Comparison of ENCODE assay signal across 19 cellular contexts in the genomic region with DNA sequence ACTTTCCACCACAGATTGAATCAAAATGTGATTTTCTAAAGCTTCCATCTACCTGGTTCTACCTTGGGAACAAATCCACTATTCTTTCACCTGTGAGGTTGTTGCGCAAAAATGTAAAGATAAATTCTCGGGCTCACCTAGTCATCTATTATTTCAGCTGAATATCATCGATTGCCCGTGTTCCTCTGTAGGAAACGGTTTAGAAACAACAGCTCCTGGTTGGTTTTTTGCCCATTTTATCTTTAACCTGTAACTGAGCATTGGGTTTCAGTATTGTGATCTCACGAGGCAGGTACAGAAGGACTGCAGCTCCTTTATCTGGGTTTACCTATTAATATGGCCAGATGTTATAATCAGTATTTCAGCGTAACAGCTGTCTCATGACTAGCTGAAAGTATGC. TPM values are rescaled to one million over a fixed set of nuclear protein-coding genes. Genes with fewer than 3 reads are reported as not detected.
A peak's percentile ranks its signal among the peaks of the same experiment; 100 is the strongest.
DNase-seq lines count a peak whose midpoint lies in the region; ATAC-seq, FAIRE-seq and TF ChIP-seq lines count a peak whose summit lies in the region.
"Had no signal": no experiment of that assay in that cellular context is flagged by ENCODE, and none has a peak within 500 bp of the region (broad histone marks: within the 10 kb centered on the region; RNA-seq: fewer than 3 reads in every experiment).

No MANE protein-coding gene starts in this region.

- peaks cover 76% of the 10 kb centered on the region for H3K36me3 Mint-ChIP-seq in activated CD4-positive, alpha-beta T cell treated with anti-CD3 and anti-CD28 coated beads, Interleukin-2, amount 10 ng/mL, durations not matched to agents 24 days and 14 days (ENCODE audit: low read depth)
- H3K36me3 Mint-ChIP-seq in activated T-cell treated with anti-CD3 and anti-CD28 coated beads, Interleukin-2, amount 50 U/mL, for 24 hours (ENCODE audit: low read depth), result peaks cover 90% of the 10 kb centered on the region

- no peaks in the 10 kb centered on the region for H3K9me3 ChIP-seq in pancreas
- H3K9me3 ChIP-seq: A549; BLaER1 treated with 17β-estradiol and CSF1 and Interleukin-3, amounts not matched to agents 10 nM and 100 nM had no signal

- H3K27me3 ChIP-seq in pancreas, result no peaks in the 10 kb centered on the region
- H3K27me3 ChIP-seq: BLaER1 treated with 17β-estradiol and CSF1 and Interleukin-3, amounts not matched to agents 10 nM and 100 nM had no signal

- peaks cover 32% of the 10 kb centered on the region for H3K4me1 Mint-ChIP-seq in activated CD4-positive, alpha-beta T cell treated with anti-CD3 and anti-CD28 coated beads, Interleukin-2, amount 10 ng/mL, durations not matched to agents 24 days and 14 days
- peaks cover 65% of the 10 kb centered on the region for H3K4me1 Mint-ChIP-seq in activated T-cell treated with anti-CD3 and anti-CD28 coated beads, Interleukin-2, amount 50 U/mL, for 24 hours (ENCODE audit: low read depth)

- 30 to 38% methylated on average over 7 of the region's 7 CpGs for WGBS in pancreas, 2 donors

- no peak for FAIRE-seq in pancreas (lab: Jason Lieb, UNC)
- FAIRE-seq: A549, GM19239 had no signal

- H3K9me3 Mint-ChIP-seq in activated CD4-positive, alpha-beta T cell treated with anti-CD3 and anti-CD28 coated beads, Interleukin-2, amount 10 ng/mL, durations not matched to agents 24 days and 14 days, result no peaks in the 10 kb centered on the region
- no peaks in the 10 kb centered on the region for H3K9me3 Mint-ChIP-seq in activated T-cell treated with anti-CD3 and anti-CD28 coated beads, Interleukin-2, amount 50 U/mL, for 24 hours
- H3K9me3 Mint-ChIP-seq: CD4-positive, alpha-beta memory T cell; CD8-positive, alpha-beta memory T cell had no signal

- ATAC-seq in pancreas, result peak; percentile 67 to 86 (median 78)
- ATAC-seq: A549 had no signal

- intact Hi-C loops in activated CD4-positive, alpha-beta T cell treated with anti-CD3 and anti-CD28 coated beads, Interleukin-2, amount 10 ng/mL, durations not matched to agents 24 days and 14 days (cut with micrococcal nuclease), result no loop called here
- intact Hi-C loops in pancreas (cut with DNase I), result no loop called here

- no peak overlapping the region for H3K4me3 Mint-ChIP-seq in activated CD4-positive, alpha-beta T cell treated with anti-CD3 and anti-CD28 coated beads, Interleukin-2, amount 10 ng/mL, durations not matched to agents 24 days and 14 days
- H3K4me3 Mint-ChIP-seq in activated T-cell treated with anti-CD3 and anti-CD28 coated beads, Interleukin-2, amount 50 U/mL, for 24 hours, result no peak overlapping the region
- H3K4me3 Mint-ChIP-seq: B cell; CD4-positive, alpha-beta memory T cell; CD8-positive, alpha-beta memory T cell had no signal

- no peak for TF ChIP-seq CTCF in pancreas (IDR thresholded peaks at IDR 0.05)

- peak overlapping the region; percentile 0 to 53 (median 42) for H3K27ac ChIP-seq in pancreas
- H3K27ac ChIP-seq: 22Rv1; A549; BLaER1 treated with 17β-estradiol and CSF1 and Interleukin-3, amounts not matched to agents 10 nM and 100 nM; C4-2B had no signal

- no peak for DNase-seq in activated CD4-positive, alpha-beta T cell treated with anti-CD3 and anti-CD28 coated beads, Interleukin-2, amount 10 ng/mL, durations not matched to agents 24 days and 14 days
- DNase-seq in activated CD4-positive, alpha-beta T cell treated with anti-CD3 and anti-CD28 coated beads for 48 hours, result no peak
- DNase-seq in activated T-cell treated with anti-CD3 and anti-CD28 coated beads, Interleukin-2, amount 50 U/mL, for 24 hours, result no peak
- DNase-seq in activated T-cell treated with anti-CD3 and anti-CD28 coated beads, Interleukin-2, amount 50 U/mL, for 48 hours, result no peak
- DNase-seq in pancreas (peak in 1 of 6 donors; percentile 19), cerebellum (ENCODE audit: low spot score) (no peak)
- DNase-seq: AML-193; CD4-positive, alpha-beta memory T cell; CD8-positive, alpha-beta memory T cell; COR-L47; DMS 273 treated with DMSO at 0.1 percent for 48 hours; DMS79 treated with DMSO at 0.1 percent for 48 hours; GF-D8 had no signal

- H3K36me3 ChIP-seq in pancreas, result no peaks in the 10 kb centered on the region

- peaks cover 16 to 21% (median 17%) of the 10 kb centered on the region in 3 donors for H3K4me1 ChIP-seq in pancreas
- H3K4me1 ChIP-seq: A549; BLaER1 treated with 17β-estradiol and CSF1 and Interleukin-3, amounts not matched to agents 10 nM and 100 nM had no signal

- peak overlapping the region in 1 of 4 donors; percentile 1 for H3K4me3 ChIP-seq in pancreas
- H3K4me3 ChIP-seq: A549; BLaER1 treated with 17β-estradiol and CSF1 and Interleukin-3, amounts not matched to agents 10 nM and 100 nM had no signal

- H3K27ac Mint-ChIP-seq in activated CD4-positive, alpha-beta T cell treated with anti-CD3 and anti-CD28 coated beads, Interleukin-2, amount 10 ng/mL, durations not matched to agents 24 days and 14 days, result peak overlapping the region; percentile 8
- H3K27ac Mint-ChIP-seq in activated T-cell treated with anti-CD3 and anti-CD28 coated beads, Interleukin-2, amount 50 U/mL, for 24 hours, result peak overlapping the region; percentile 69
- H3K27ac Mint-ChIP-seq: B cell had no signal

- H3K27me3 Mint-ChIP-seq in activated CD4-positive, alpha-beta T cell treated with anti-CD3 and anti-CD28 coated beads, Interleukin-2, amount 10 ng/mL, durations not matched to agents 24 days and 14 days, result no peaks in the 10 kb centered on the region
- no peaks in the 10 kb centered on the region for H3K27me3 Mint-ChIP-seq in activated T-cell treated with anti-CD3 and anti-CD28 coated beads, Interleukin-2, amount 50 U/mL, for 24 hours
- H3K27me3 Mint-ChIP-seq: B cell; CD4-positive, alpha-beta memory T cell; CD8-positive, alpha-beta memory T cell had no signal

RNA-seq across cellular contexts. Expression of a gene that starts 52.9 kb away (rescaled TPM):
- total RNA-seq in activated CD4-positive, alpha-beta T cell treated with anti-CD3 and anti-CD28 coated beads, Interleukin-2, amount 10 ng/mL, durations not matched to agents 24 days and 14 days, result 73.1 and 74.0 TPM in 2 replicates
- total RNA-seq in pancreas, result 1 to 10 TPM in 4 of 6 donors, under 1 TPM in 2; 0.63 to 3.5 (median 1.1) TPM
- polyA plus RNA-seq in pancreas, result 1 to 10 TPM in 1 of 2 donors, under 1 TPM in 1; 0.68 to 1.5 TPM
- 5.5 TPM for total RNA-seq in cerebellum

RNA-seq across cellular contexts. Expression of a gene that starts 55.4 kb away (rescaled TPM):
- total RNA-seq in activated CD4-positive, alpha-beta T cell treated with anti-CD3 and anti-CD28 coated beads, Interleukin-2, amount 10 ng/mL, durations not matched to agents 24 days and 14 days, result 74.5 and 76.8 TPM in 2 replicates
- total RNA-seq in pancreas, result 10 to 100 TPM in 2 of 6 donors, 1 to 10 TPM in 4; 5.9 to 14.2 (median 8.3) TPM
- polyA plus RNA-seq in pancreas, result 1 to 10 TPM; 1.7 to 3.1 TPM
- 18.0 TPM for total RNA-seq in cerebellum

Comparison
In these comparisons a context has a peak if more than half of its experiments do, and no peak if none do; other contexts are left out.
1. RNA of a gene that starts 52.9 kb away (total RNA-seq): 73.1 to 74.0 TPM in activated CD4-positive, alpha-beta T cell treated with anti-CD3 and anti-CD28 coated beads, Interleukin-2, amount 10 ng/mL, durations not matched to agents 24 days and 14 days; 5.5 TPM in cerebellum (single experiment) and 0.63 to 3.5 TPM in pancreas; every median in the first group is over 10 times any median in the second.